ENCODE assay signal across 34 cellular contexts in the genomic region with DNA sequence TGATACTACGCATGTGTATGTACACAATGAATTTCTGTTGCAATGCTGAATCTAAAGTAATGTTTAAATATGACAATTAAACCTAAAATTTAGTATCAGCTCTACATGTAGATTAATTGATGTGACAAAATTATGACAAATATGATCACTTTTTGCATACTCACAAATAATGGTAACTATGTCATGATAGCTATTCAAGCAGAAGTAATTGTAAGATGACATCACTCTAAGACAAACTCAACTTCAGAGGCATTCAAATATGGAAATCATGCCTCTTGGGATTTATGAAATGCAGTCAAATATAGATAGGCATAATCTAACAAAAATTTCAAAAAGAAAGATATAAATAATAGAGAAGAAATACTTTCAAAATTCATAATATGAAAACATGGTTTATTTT.
"Had no signal": no experiment of that assay in that cellular context is flagged by ENCODE, and none has a peak within 500 bp of the region (broad histone marks: within the 10 kb centered on the region; RNA-seq: fewer than 3 reads in every experiment).

No MANE protein-coding gene starts in this region.

- H3K4me1 ChIP-seq: adrenal gland, ascending aorta, body of pancreas, breast epithelium had no signal

- H3K27me3 ChIP-seq: adrenal gland, ascending aorta, body of pancreas, brain microvascular endothelial cell, breast epithelium, cardiac muscle cell had no signal

- DNase-seq: activated effector memory CD4-positive, alpha-beta T cell treated with anti-CD3 and anti-CD28 coated beads, Interleukin-2, amount 50 U/mL, for 16 hours; activated effector memory CD4-positive, alpha-beta T cell treated with Interleukin-2 at 50 U/mL for 16 hours; activated gamma-delta T cell; activated gamma-delta T cell treated with Interleukin-2 at 50 U/mL for 16 hours; activated naive CD4-positive, alpha-beta T cell; activated naive CD4-positive, alpha-beta T cell treated with anti-CD3 and anti-CD28 coated beads for 36 hours; activated naive CD4-positive, alpha-beta T cell treated with anti-CD3 and anti-CD28 coated beads, Interleukin-2, amount 10 ng/mL, durations not matched to agents 7 days and 5 days; activated naive CD4-positive, alpha-beta T cell treated with anti-CD3 and anti-CD28 coated beads, Interleukin-2, amount 50 U/mL, for 16 hours; activated naive CD4-positive, alpha-beta T cell treated with Interleukin-2 at 50 U/mL for 16 hours; activated naive CD8-positive, alpha-beta T cell treated with anti-CD3 and anti-CD28 coated beads for 36 hours; activated naive CD8-positive, alpha-beta T cell treated with anti-CD3 and anti-CD28 coated beads, Interleukin-2, amount 10 ng/mL, durations not matched to agents 7 days and 5 days; activated naive CD8-positive, alpha-beta T cell treated with anti-CD3 and anti-CD28 coated beads, Interleukin-2, amount 50 U/mL, for 24 hours; activated T-cell treated with anti-CD3 and anti-CD28 coated beads, Interleukin-2, amount 50 U/mL, for 1 hour; activated T-cell treated with anti-CD3 and anti-CD28 coated beads, Interleukin-2, amount 50 U/mL, for 24 hours; activated T-cell treated with anti-CD3 and anti-CD28 coated beads, Interleukin-2, amount 50 U/mL, for 4 hours; activated T-cell treated with anti-CD3 and anti-CD28 coated beads, Interleukin-2, amount 50 U/mL, for 48 hours; activated T-cell treated with anti-CD3 and anti-CD28 coated beads, Interleukin-2, amount 50 U/mL, for 72 hours; adrenal gland; amniotic stem cell; amygdala; anterior cingulate cortex; aorta; body of pancreas; brain microvascular endothelial cell; caudate nucleus; central memory CD4-positive, alpha-beta T cell; cerebellar nuclear complex had no signal

- H3K36me3 ChIP-seq: adrenal gland, ascending aorta, brain microvascular endothelial cell, breast epithelium, cardiac muscle cell had no signal

- FAIRE-seq: astrocyte, bronchial epithelial cell had no signal

- ATAC-seq: activated naive CD4-positive, alpha-beta T cell treated with anti-CD3 and anti-CD28 coated beads, Interleukin-2, amount 50 U/mL, for 72 hours; activated naive CD8-positive, alpha-beta T cell treated with anti-CD3 and anti-CD28 coated beads, Interleukin-2, amount 50 U/mL, for 24 hours; activated T-cell treated with anti-CD3 and anti-CD28 coated beads, Interleukin-2, amount 50 U/mL, for 4 hours; activated T-cell treated with anti-CD3 and anti-CD28 coated beads, Interleukin-2, amount 50 U/mL, for 72 hours; activated T-helper 17 cell treated with anti-CD3 and anti-CD28 coated beads, Interleukin-2, amount 50 U/mL, for 72 hours; body of pancreas had no signal

- H3K27ac ChIP-seq: adrenal gland, ascending aorta, body of pancreas, brain microvascular endothelial cell, breast epithelium, cardiac muscle cell had no signal

- H3K4me3 ChIP-seq: adrenal gland, ascending aorta, body of pancreas, breast epithelium, cardiac muscle cell had no signal

- H3K9me3 ChIP-seq: adrenal gland, ascending aorta, body of pancreas, breast epithelium had no signal
